ENCODE assay signal across 26 cellular contexts in genomic region chr21:28124541-28124940, GRCh38.
"Had no signal": no experiment of that assay in that cellular context is flagged by ENCODE, and none has a peak within 500 bp of the region (broad histone marks: within the 10 kb centered on the region; RNA-seq: fewer than 3 reads in every experiment).

No MANE protein-coding gene starts in this region.

- DNase-seq: naive thymus-derived CD4-positive, alpha-beta T cell; natural killer cell; nucleus accumbens; posterior cingulate gyrus; psoas muscle; right cardiac atrium; right lobe of liver; sigmoid colon; small intestine; stimulated activated CD4-positive, alpha-beta T cell treated with anti-CD3 and anti-CD28 coated beads, Interleukin-15, amount 100 ng/mL, for 24 hours; stimulated activated CD4-positive, alpha-beta T cell treated with anti-CD3 and anti-CD28 coated beads, Interleukin-2, amount 100 ng/mL, for 24 hours; stimulated activated CD4-positive, alpha-beta T cell treated with anti-CD3 and anti-CD28 coated beads, Interleukin-2, amount 100 ng/mL, for 48 hours; stimulated activated CD4-positive, alpha-beta T cell treated with anti-CD3 and anti-CD28 coated beads, Interleukin-4, amount 100 ng/mL, for 24 hours; stimulated activated naive B cell treated with anti-CD40 and anti-IgM and Interleukin-4, amounts not matched to agents 10 μg/mL and 1 μg/mL and 100 μg/mL, for 72 hours; stimulated activated naive CD4-positive, alpha-beta T cell treated with Interleukin-2 at 50 U/mL for 16 hours; stomach; thyroid gland; trophoblast cell; upper lobe of left lung; uterus had no signal

- H3K9me3 ChIP-seq: neutrophil, psoas muscle, right lobe of liver, sigmoid colon, stomach, thoracic aorta, thyroid gland, tibial nerve, upper lobe of left lung, uterus had no signal

- H3K4me3 ChIP-seq: neural progenitor cell, psoas muscle, right lobe of liver, sigmoid colon, stomach, thoracic aorta, thyroid gland, tibial nerve, upper lobe of left lung, uterus had no signal

- H3K4me1 ChIP-seq: neural progenitor cell, parathyroid adenoma, psoas muscle, right lobe of liver, sigmoid colon, thyroid gland, upper lobe of left lung, uterus had no signal

- H3K9ac ChIP-seq: neural progenitor cell, parathyroid adenoma had no signal

- H3K36me3 ChIP-seq: neural progenitor cell, neutrophil, right lobe of liver, sigmoid colon, stomach, thoracic aorta, thyroid gland, tibial nerve, upper lobe of left lung, uterus had no signal

- H2AFZ ChIP-seq: neural progenitor cell, parathyroid adenoma had no signal

- ATAC-seq: naive thymus-derived CD4-positive, alpha-beta T cell; natural killer cell; psoas muscle; right cardiac atrium; right lobe of liver; stimulated activated effector memory CD8-positive, alpha-beta T cell treated with anti-CD3 and anti-CD28 coated beads, Interleukin-12 subunit alpha, Interleukin-12 subunit beta, amount 100 ng/mL, for 72 hours; stimulated activated naive B cell treated with anti-CD40 and anti-IgM and Interleukin-4, amounts not matched to agents 10 μg/mL and 1 μg/mL and 100 μg/mL, for 72 hours had no signal

- H3K27ac ChIP-seq: neural progenitor cell, neutrophil, parathyroid adenoma, psoas muscle, right lobe of liver, sigmoid colon, stomach, thoracic aorta, thyroid gland, tibial nerve, upper lobe of left lung, uterus had no signal

- H3K4me2 ChIP-seq: neural progenitor cell had no signal

- H3K27me3 ChIP-seq: neural progenitor cell, neutrophil, right lobe of liver, sigmoid colon, stomach, thyroid gland, tibial nerve, upper lobe of left lung, uterus had no signal
